Comparison of ENCODE assay signal across 11 cellular contexts in the genomic region with DNA sequence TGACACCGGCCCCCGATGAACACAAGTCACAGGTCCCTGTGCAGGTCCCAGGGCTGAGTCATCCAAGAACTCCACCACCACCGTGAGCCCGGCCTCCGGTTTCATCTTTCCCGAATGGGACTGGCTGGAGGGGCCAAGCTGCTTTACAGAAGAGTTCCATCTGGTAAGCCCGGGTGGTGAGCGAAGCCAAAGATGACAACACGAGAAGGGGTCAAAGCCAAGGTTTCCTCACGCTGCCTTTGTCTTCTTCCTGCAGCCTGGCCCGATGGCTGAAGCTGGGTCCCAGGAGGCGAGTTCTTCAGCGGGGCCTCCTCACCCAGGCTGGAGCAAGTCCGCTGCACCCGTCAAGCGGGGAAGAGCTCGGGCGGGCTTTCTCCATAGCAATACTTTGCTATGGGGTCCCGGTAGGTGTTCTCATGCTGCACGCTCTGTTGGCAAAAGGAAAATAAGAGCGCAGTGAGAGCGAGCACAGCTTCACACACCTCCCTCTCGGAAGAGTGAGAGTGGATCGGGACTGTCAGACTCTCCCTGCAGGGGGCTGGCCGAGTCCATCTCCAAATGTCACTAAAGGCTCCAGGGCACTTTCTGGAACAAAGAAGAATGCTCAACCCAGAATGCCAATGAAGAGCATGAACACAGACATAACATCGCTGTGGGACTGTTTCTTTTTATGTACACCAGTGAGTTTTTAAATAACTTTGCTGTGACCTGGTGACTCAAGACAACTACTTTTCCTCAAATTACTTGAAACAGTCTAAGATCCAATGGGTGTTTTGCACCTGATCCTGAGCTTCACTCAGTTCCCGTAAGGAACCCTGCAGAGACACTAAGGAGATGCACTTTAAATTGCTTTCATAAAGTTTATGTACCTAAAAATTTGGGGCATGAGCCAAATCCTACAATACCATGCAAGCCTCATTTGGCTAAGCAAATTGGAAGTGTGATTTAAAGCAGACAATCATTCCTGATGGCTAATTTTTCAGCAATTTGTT. TPM values are rescaled to one million over a fixed set of nuclear protein-coding genes. Genes with fewer than 3 reads are reported as not detected.
A peak's percentile ranks its signal among the peaks of the same experiment; 100 is the strongest.
DNase-seq lines count a peak whose midpoint lies in the region; ATAC-seq and TF ChIP-seq lines count a peak whose summit lies in the region.
"Had no signal": no experiment of that assay in that cellular context is flagged by ENCODE, and none has a peak within 500 bp of the region (broad histone marks: within the 10 kb centered on the region; RNA-seq: fewer than 3 reads in every experiment).

No MANE protein-coding gene starts in this region.

- H3K4me1 ChIP-seq in body of pancreas (peaks cover 16% of the 10 kb centered on the region), sigmoid colon (peaks cover 0 to 31% (median 29%) of the 10 kb centered on the region in 4 donors), osteoblast (ENCODE audit: insufficient read depth, low read length) (peaks cover 23% of the 10 kb centered on the region)

- H3K4me3 ChIP-seq in body of pancreas (no peak overlapping the region), sigmoid colon (peak overlapping the region in 1 of 4 donors; percentile 9), osteoblast (ENCODE audit: insufficient read depth, low read length) (no peak overlapping the region)

- H3K9me3 ChIP-seq in body of pancreas (no peaks in the 10 kb centered on the region), sigmoid colon (no peaks in the 10 kb centered on the region), osteoblast (ENCODE audit: low read depth, low read length) (no peaks in the 10 kb centered on the region)

- DNase-seq in ELF-1 (ENCODE audit: low read depth, low spot score) (peak; percentile 52), body of pancreas (peak in 3 of 4 donors; percentile 30 to 46 (median 32)), hippocampal formation (lab: John Stamatoyannopoulos, UW) (peak; percentile 33 to 51), sigmoid colon (peak; percentile 93), NCI-H146 treated with DMSO at 0.1 percent for 48 hours (lab: John Stamatoyannopoulos, UW; ENCODE audit: unreplicated experiment) (no peak), osteoblast (ENCODE audit: insufficient read length, low spot score, missing footprints) (no peak), left lobe of liver (ENCODE audit: low spot score) (no peak)
- DNase-seq: amniotic stem cell, EL, NCI-H1694 treated with DMSO at 0.1 percent for 48 hours had no signal

- H3K27me3 ChIP-seq in body of pancreas = no peaks in the 10 kb centered on the region
- H3K27me3 ChIP-seq in sigmoid colon = no peaks in the 10 kb centered on the region
- H3K27me3 ChIP-seq in osteoblast (ENCODE audit: insufficient read depth, low read length) = no peaks in the 10 kb centered on the region

- H3K36me3 ChIP-seq in body of pancreas (replicated peaks in 1 of 2; ENCODE audit: insufficient read depth in 1 of 2, low read depth in 2 of 2) (peaks cover 0 to 2% of the 10 kb centered on the region in 2 donors), sigmoid colon (peaks cover 0 to 42% (median 5%) of the 10 kb centered on the region in 4 donors), osteoblast (ENCODE audit: insufficient read depth, low read length) (peaks cover 19% of the 10 kb centered on the region)

- TF ChIP-seq EP300 in sigmoid colon (IDR thresholded peaks at IDR 0.05) = no peak

- no peak overlapping the region for H3K4me2 ChIP-seq in osteoblast (ENCODE audit: insufficient read depth, low read length)

- TF ChIP-seq CTCF in body of pancreas (IDR thresholded peaks at IDR 0.05) (no peak), sigmoid colon (IDR thresholded peaks at IDR 0.05) (no peak), osteoblast (IDR thresholded peaks at IDR 0.05; ENCODE audit: extremely low read depth, low read depth, low read length) (no peak)

- WGBS in body of pancreas, 2 donors = 80 to 92% methylated on average over 27 of the region's 27 CpGs
- WGBS in sigmoid colon, 2 donors = 87 to 90% methylated on average over 27 of the region's 27 CpGs

- TF ChIP-seq POLR2A in body of pancreas (IDR thresholded peaks at IDR 0.05) (no peak), sigmoid colon (IDR thresholded peaks at IDR 0.05) (no peak)

- H3K27ac ChIP-seq in body of pancreas (no peak overlapping the region), sigmoid colon (peak overlapping the region in 3 of 4 donors; percentile 17 to 72 (median 66)), osteoblast (ENCODE audit: low read depth, low read length) (no peak overlapping the region)

- peaks cover 5% of the 10 kb centered on the region for H4K20me1 ChIP-seq in osteoblast (ENCODE audit: insufficient read depth, low read length)

- ATAC-seq in body of pancreas (peak; percentile 23), GM18858 (IDR thresholded peaks at IDR 0.05; ENCODE audit: unreplicated experiment) (no peak), left lobe of liver (no peak)

- intact Hi-C loops in body of pancreas (cut with DNase I) (no loop called here), sigmoid colon (cut with DNase I) (no loop called here)

- H2AFZ ChIP-seq in osteoblast (ENCODE audit: low read length) = no peak overlapping the region

- H3K79me2 ChIP-seq in osteoblast (ENCODE audit: insufficient read depth, low read length) = peaks cover 31% of the 10 kb centered on the region

RNA-seq across cellular contexts. Expression of a gene that starts 20.1 kb away (rescaled TPM):
- total RNA-seq in body of pancreas = 1 to 10 TPM; 9.1 to 9.9 TPM
- 10 to 100 TPM; 10.5 to 18.0 (median 13.7) TPM for total RNA-seq in sigmoid colon
- 10 to 100 TPM; 16.2 to 38.6 (median 35.4) TPM for polyA plus RNA-seq in sigmoid colon
- 27.1 and 29.0 TPM in 2 replicates for total RNA-seq in osteoblast
- 6.8 TPM for total RNA-seq in left lobe of liver

RNA-seq across cellular contexts. Expression of a gene that starts 20.4 kb away (rescaled TPM):
- total RNA-seq in body of pancreas (1 to 10 TPM; 1.3 to 1.6 TPM), sigmoid colon (1 to 10 TPM in 2 of 4 donors, under 1 TPM in 2; 0.36 to 4.3 (median 0.80) TPM), osteoblast (2.4 and 3.3 TPM in 2 replicates), left lobe of liver (0.40 TPM)
- polyA plus RNA-seq in sigmoid colon = 1 to 10 TPM in 2 of 3 donors, under 1 TPM in 1; 0.46 to 3.1 (median 1.2) TPM

Comparison
In these comparisons a context has a peak if more than half of its experiments do, and no peak if none do; other contexts are left out.
1. DNase-seq: peak in ELF-1 (single experiment), body of pancreas (3 of 4), hippocampal formation (2 of 2) and sigmoid colon (single experiment); none in NCI-H146 treated with DMSO at 0.1 percent for 48 hours (single experiment), osteoblast (single experiment) and left lobe of liver (single experiment).
2. H3K27ac ChIP-seq: peak in sigmoid colon (3 of 4); none in body of pancreas (0 of 4) and osteoblast (single experiment).